1 cellular context compared by ENCODE assay signal in genomic region chr2:66508358-66509071, GRCh38.
TF ChIP-seq lines count a peak whose summit lies in the region.

No MANE protein-coding gene starts in this region.

TF ChIP-seq in HEK293, 187 proteins besides CTCF, POLR2A, EP300 and RAD21 (continued from another document and continues in another):
- TF ChIP-seq ZNF362 (tag by site-specific recombination; IDR thresholded peaks at IDR 0.05) (no peak), TRIM28 (IDR thresholded peaks at IDR 0.05; ENCODE audit: borderline replicate concordance, low read length) (no peak), ZNF677 (tag by site-specific recombination; IDR thresholded peaks at IDR 0.05) (no peak), ELK4 (IDR thresholded peaks at IDR 0.05; ENCODE audit: borderline replicate concordance, low read depth, low read length) (no peak), ZBTB6 (tag by site-specific recombination; IDR thresholded peaks at IDR 0.05) (no peak), OSR2 (tag by site-specific recombination; IDR thresholded peaks at IDR 0.05) (peak; percentile 51), ZSCAN23 (tag by site-specific recombination; IDR thresholded peaks at IDR 0.05) (no peak), ZNF148 (tag by site-specific recombination; IDR thresholded peaks at IDR 0.05; ENCODE audit: borderline replicate concordance) (no peak), FEZF1 (tag by site-specific recombination; IDR thresholded peaks at IDR 0.05) (peak; percentile 65), ZNF169 (tag by site-specific recombination; IDR thresholded peaks at IDR 0.05) (no peak), ZNF24 (tag by site-specific recombination; IDR thresholded peaks at IDR 0.05) (no peak), ZNF211 (tag by site-specific recombination; IDR thresholded peaks at IDR 0.05; ENCODE audit: low read depth) (no peak), PATZ1 (tag by site-specific recombination; IDR thresholded peaks at IDR 0.05) (no peak), ZNF266 (tag by site-specific recombination; IDR thresholded peaks at IDR 0.05; ENCODE audit: low read depth) (no peak), HIC1 (tag by site-specific recombination; IDR thresholded peaks at IDR 0.05) (no peak), ZNF221 (tag by site-specific recombination; IDR thresholded peaks at IDR 0.05; ENCODE audit: borderline replicate concordance) (no peak), ZBTB44 (tag by site-specific recombination; IDR thresholded peaks at IDR 0.05) (peak; percentile 27; the same call in 1 of the 2 replicates), ZFP41 (tag by site-specific recombination; IDR thresholded peaks at IDR 0.05; ENCODE audit: borderline replicate concordance) (no peak), ZNF473 (tag by site-specific recombination; IDR thresholded peaks at IDR 0.05) (no peak), PBX3 (CRISPR knock-in tag; IDR thresholded peaks at IDR 0.05) (no peak), ZNF596 (tag by site-specific recombination; IDR thresholded peaks at IDR 0.05) (no peak), ZNF394 (tag by site-specific recombination; IDR thresholded peaks at IDR 0.05; ENCODE audit: borderline replicate concordance) (no peak), SALL2 (tag by site-specific recombination; IDR thresholded peaks at IDR 0.05; ENCODE audit: borderline replicate concordance) (no peak), ZNF350 (tag by site-specific recombination; IDR thresholded peaks at IDR 0.05) (no peak), ZFHX2 (tag by site-specific recombination; conservative IDR thresholded peaks at IDR 0.05) (no peak), ZNF335 (tag by site-specific recombination; conservative IDR thresholded peaks at IDR 0.05) (peak; percentile 50), YY2 (tag by site-specific recombination; IDR thresholded peaks at IDR 0.05) (no peak), ZBTB10 (tag by site-specific recombination; IDR thresholded peaks at IDR 0.05) (no peak), ZFP3 (tag by site-specific recombination; IDR thresholded peaks at IDR 0.05; ENCODE audit: low read depth) (no peak), ZNF449 (tag by site-specific recombination; IDR thresholded peaks at IDR 0.05) (0 out of 2 replicates have a peak, but pooled peaks have one; percentile 11), ZFP37 (tag by site-specific recombination; IDR thresholded peaks at IDR 0.05) (no peak), ZNF664 (tag by site-specific recombination; IDR thresholded peaks at IDR 0.05) (no peak), ZNF239 (tag by site-specific recombination; IDR thresholded peaks at IDR 0.05) (no peak), SCRT2 (tag by site-specific recombination; IDR thresholded peaks at IDR 0.05) (peak; percentile 78), ZNF16 (tag by site-specific recombination; IDR thresholded peaks at IDR 0.05; ENCODE audit: low read depth) (no peak), YY1 (tag by site-specific recombination; IDR thresholded peaks at IDR 0.05) (no peak), ZNF639 (tag by site-specific recombination; IDR thresholded peaks at IDR 0.05) (no peak)
